Comparison of ENCODE assay signal across 8 cellular contexts in the genomic region with DNA sequence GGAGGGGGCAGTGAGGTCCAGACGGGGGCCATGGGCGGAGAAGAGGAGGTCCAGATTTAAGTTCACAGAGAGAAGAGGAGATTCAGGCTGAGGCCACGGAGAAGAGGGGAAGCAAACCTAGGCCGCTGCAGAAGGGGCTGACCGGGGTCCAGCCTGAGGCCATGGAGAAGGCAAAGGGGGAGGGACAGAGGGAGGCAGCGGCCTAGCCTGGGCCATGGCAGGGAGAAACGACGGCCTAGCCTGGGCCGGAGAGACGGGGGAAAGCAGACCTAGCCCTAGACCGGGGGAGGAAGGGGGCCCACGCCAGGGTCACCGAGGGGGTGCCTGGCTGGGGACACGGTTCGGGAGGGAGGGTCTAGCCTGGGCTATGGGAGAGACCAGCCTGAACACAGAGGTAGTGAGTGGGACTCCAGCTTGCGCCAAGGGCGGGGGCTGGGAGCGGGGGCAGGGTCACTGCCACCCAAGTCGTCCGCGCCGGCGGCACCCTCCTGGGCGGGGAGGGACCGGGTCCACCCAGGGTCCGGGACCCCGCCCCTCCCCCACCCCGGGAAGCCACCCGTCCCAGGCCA. TPM values are rescaled to one million over a fixed set of nuclear protein-coding genes. Genes with fewer than 3 reads are reported as not detected.
DNase-seq lines count a peak whose midpoint lies in the region; ATAC-seq lines count a peak whose summit lies in the region.

No MANE protein-coding gene starts in this region.

- peak overlapping the region; percentile 32 for H3K9ac ChIP-seq in endocrine pancreas (ENCODE audit: control insufficient read depth, insufficient read depth, low read length)

- CTCF ChIA-PET in activated CD8-positive, alpha-beta memory T cell treated with anti-CD3 and anti-CD28 coated beads, Interleukin-2, amount 10 ng/mL, durations not matched to agents 7 days and 5 days (lab: Charles Lee): interaction anchor here (3.8 to 4.1 kb wide), 2 partner anchors 98 to 166 kb away, joined by 17 to 29 read pairs; no protein-coding TSS in a partner anchor

- H3K9me3 ChIP-seq in SJCRH30 (replicated peaks): no peaks in the 10 kb centered on the region
- H3K9me3 ChIP-seq in endocrine pancreas (ENCODE audit: control insufficient read depth, low read length): no peaks in the 10 kb centered on the region
- H3K9me3 ChIP-seq in muscle layer of duodenum (ENCODE audit: control insufficient read depth in 1 of 2, low read length in 2 of 2): no peaks in the 10 kb centered on the region

- peak overlapping the region; percentile 90 for H3K27ac Mint-ChIP-seq in activated CD8-positive, alpha-beta memory T cell treated with anti-CD3 and anti-CD28 coated beads, Interleukin-2, amount 10 ng/mL, durations not matched to agents 7 days and 5 days

- peak; percentile 55 for DNase-seq in activated CD8-positive, alpha-beta memory T cell treated with anti-CD3 and anti-CD28 coated beads, Interleukin-2, amount 10 ng/mL, durations not matched to agents 7 days and 5 days
- no peak for DNase-seq in activated CD8-positive, alpha-beta memory T cell treated with anti-CD3 and anti-CD28 coated beads, Interleukin-2, amount 50 U/mL, for 4 hours
- DNase-seq in SJCRH30 (peak; percentile 45 to 58), NCI-H2196 (lab: John Stamatoyannopoulos, UW; ENCODE audit: unreplicated experiment) (no peak)

- no peaks in the 10 kb centered on the region for H3K9me3 Mint-ChIP-seq in activated CD8-positive, alpha-beta memory T cell treated with anti-CD3 and anti-CD28 coated beads, Interleukin-2, amount 10 ng/mL, durations not matched to agents 7 days and 5 days (ENCODE audit: low read depth)

- peak overlapping the region; percentile 96 for H3K4me3 Mint-ChIP-seq in activated CD8-positive, alpha-beta memory T cell treated with anti-CD3 and anti-CD28 coated beads, Interleukin-2, amount 10 ng/mL, durations not matched to agents 7 days and 5 days

- H3K4me1 ChIP-seq in SJCRH30 (peaks cover 9% of the 10 kb centered on the region; the same call in 1 of the 2 replicates), endocrine pancreas (ENCODE audit: control insufficient read depth, insufficient read depth, low read length) (peaks cover 7% of the 10 kb centered on the region), muscle layer of duodenum (ENCODE audit: control insufficient read depth in 1 of 2, insufficient read depth in 2 of 2, low read length in 2 of 2) (peaks cover 25 to 59% of the 10 kb centered on the region in 2 donors)

- H3K27ac ChIP-seq in SJCRH30 (peak overlapping the region; percentile 71), muscle layer of duodenum (ENCODE audit: low read length) (peak overlapping the region; percentile 98)

- H3K4me3 ChIP-seq in SJCRH30: peak overlapping the region; percentile 100
- H3K4me3 ChIP-seq in endocrine pancreas (ENCODE audit: control insufficient read depth, insufficient read depth, low read length): peak overlapping the region; percentile 38
- H3K4me3 ChIP-seq in muscle layer of duodenum (ENCODE audit: low read depth in 1 of 2, low read length in 2 of 2): peak overlapping the region; percentile 90 to 92

- H3K27me3 ChIP-seq in SJCRH30 (no peaks in the 10 kb centered on the region), endocrine pancreas (ENCODE audit: control insufficient read depth, insufficient read depth, low read length) (no peaks in the 10 kb centered on the region), muscle layer of duodenum (ENCODE audit: low read depth, low read length) (no peaks in the 10 kb centered on the region)

- H3K36me3 ChIP-seq in SJCRH30 (peaks cover 2% of the 10 kb centered on the region; the same call in 1 of the 2 replicates), endocrine pancreas (ENCODE audit: control insufficient read depth, insufficient read depth, low read length) (no peaks in the 10 kb centered on the region), muscle layer of duodenum (ENCODE audit: control insufficient read depth in 1 of 2, insufficient read depth in 2 of 2, low read length in 2 of 2) (no peaks in the 10 kb centered on the region)

- peak; percentile 6 for ATAC-seq in activated CD8-positive, alpha-beta memory T cell treated with anti-CD3 and anti-CD28 coated beads, Interleukin-2, amount 10 ng/mL, durations not matched to agents 7 days and 5 days
- ATAC-seq in HG02938 (IDR thresholded peaks at IDR 0.05; ENCODE audit: unreplicated experiment): peak; percentile 21
- ATAC-seq in GM21526 (IDR thresholded peaks at IDR 0.05; ENCODE audit: low FRiP score, unreplicated experiment): no peak

- H3K36me3 Mint-ChIP-seq in activated CD8-positive, alpha-beta memory T cell treated with anti-CD3 and anti-CD28 coated beads, Interleukin-2, amount 10 ng/mL, durations not matched to agents 7 days and 5 days: peaks cover 29% of the 10 kb centered on the region

- H3K4me1 Mint-ChIP-seq in activated CD8-positive, alpha-beta memory T cell treated with anti-CD3 and anti-CD28 coated beads, Interleukin-2, amount 10 ng/mL, durations not matched to agents 7 days and 5 days: peaks cover 59% of the 10 kb centered on the region

- no peaks in the 10 kb centered on the region for H3K27me3 Mint-ChIP-seq in activated CD8-positive, alpha-beta memory T cell treated with anti-CD3 and anti-CD28 coated beads, Interleukin-2, amount 10 ng/mL, durations not matched to agents 7 days and 5 days

RNA-seq across cellular contexts. Expression of gene CAPZB, which starts 0.5 kb away (rescaled TPM):
- 100 to 1,000 TPM; 411 to 427 TPM for total RNA-seq in activated CD8-positive, alpha-beta memory T cell treated with anti-CD3 and anti-CD28 coated beads, Interleukin-2, amount 10 ng/mL, durations not matched to agents 7 days and 5 days
- 81.9 and 99.7 TPM in 2 replicates for total RNA-seq in SJCRH30 (2014; rRNA removed; shearing (Covaris generic))

Comparison
In these comparisons a context has a peak if more than half of its experiments do, and no peak if none do; other contexts are left out.
1. DNase-seq: peak in activated CD8-positive, alpha-beta memory T cell treated with anti-CD3 and anti-CD28 coated beads, Interleukin-2, amount 10 ng/mL, durations not matched to agents 7 days and 5 days (single experiment) and SJCRH30 (2 of 2); none in activated CD8-positive, alpha-beta memory T cell treated with anti-CD3 and anti-CD28 coated beads, Interleukin-2, amount 50 U/mL, for 4 hours (single experiment) and NCI-H2196 (single experiment).
2. H3K4me3 ChIP-seq: peak in every context shown above with its lines; median percentile 100 in SJCRH30; 91 in muscle layer of duodenum; 38 in endocrine pancreas.